Comparison of ENCODE assay signal across 8 cellular contexts in genomic region chr6:33633462-33634158, GRCh38. TPM values are rescaled to one million over a fixed set of nuclear protein-coding genes. Genes with fewer than 3 reads are reported as not detected.
DNase-seq lines count a peak whose midpoint lies in the region; ATAC-seq lines count a peak whose summit lies in the region.

No MANE protein-coding gene starts in this region.

- peak overlapping the region; percentile 71 for H2AFZ ChIP-seq in ACC112 (ENCODE audit: low read length, unreplicated experiment)

- peaks cover 50% of the 10 kb centered on the region for H3K79me2 ChIP-seq in ACC112 (ENCODE audit: control insufficient read depth, insufficient read depth, low read length, unreplicated experiment)

- H3K36me3 ChIP-seq in ACC112 (ENCODE audit: insufficient read depth, low read length) = no peaks in the 10 kb centered on the region

- no peaks in the 10 kb centered on the region for H3K9me3 ChIP-seq in right cardiac atrium (ENCODE audit: control insufficient read depth, low read length)

- WGBS in right cardiac atrium = 1% methylated on average over 81 of the region's 86 CpGs

- intact Hi-C loops in right cardiac atrium (cut with DNase I) = loop anchor here in 3 of 4 donors (5.0 to 10.0 kb wide), 2 partner anchors 46 to 49 kb away; partner anchors contain the start of gene BAK1 (in 2 of the 3)

- peaks cover 21% of the 10 kb centered on the region for H3K4me1 ChIP-seq in ACC112 (ENCODE audit: control insufficient read depth, insufficient read depth, low read length, unreplicated experiment)
- no peaks in the 10 kb centered on the region for H3K4me1 ChIP-seq in right cardiac atrium (ENCODE audit: control insufficient read depth, insufficient read depth, low read length)

- H3K4me3 ChIP-seq in ACC112 (ENCODE audit: low read depth, low read length) (peak overlapping the region; percentile 83), right cardiac atrium (ENCODE audit: low read length) (peak overlapping the region; percentile 27)

- ATAC-seq in GM18861 (IDR thresholded peaks at IDR 0.05; ENCODE audit: unreplicated experiment) (peak; percentile 44), HG03565 (IDR thresholded peaks at IDR 0.05; ENCODE audit: unreplicated experiment) (peak; percentile 54), right cardiac atrium (peak; percentile 82 to 85), GM21447 (IDR thresholded peaks at IDR 0.05; ENCODE audit: unreplicated experiment) (no peak)

- no peak overlapping the region for H3K27ac ChIP-seq in ACC112 (ENCODE audit: low read depth, low read length)
- H3K27ac ChIP-seq in right cardiac atrium (ENCODE audit: low read length) = peak overlapping the region; percentile 9

- H3K27me3 ChIP-seq in ACC112 (ENCODE audit: insufficient read depth, low read length) (no peaks in the 10 kb centered on the region), right cardiac atrium (ENCODE audit: control insufficient read depth, insufficient read depth) (no peaks in the 10 kb centered on the region)

- peak; percentile 63 for DNase-seq in SW480 (ENCODE audit: low spot score)
- peak; percentile 53 for DNase-seq in amniotic epithelial cell (ENCODE audit: low read depth)
- DNase-seq in right cardiac atrium = peak; percentile 82 to 93 (median 93)
- peak; percentile 39 for DNase-seq in putamen (ENCODE audit: low spot score)

RNA-seq across cellular contexts. Expression of gene ITPR3, which starts 12.5 kb away (rescaled TPM):
- total RNA-seq in right cardiac atrium = 1 to 10 TPM; 4.7 to 9.1 (median 6.5) TPM
- 5.7 TPM for polyA plus RNA-seq in right cardiac atrium

RNA-seq across cellular contexts. Expression of gene BAK1, which starts 53.5 kb away (rescaled TPM):
- total RNA-seq in right cardiac atrium = 10 to 100 TPM; 14.6 to 17.8 (median 16.7) TPM
- polyA plus RNA-seq in right cardiac atrium = 17.1 TPM

Comparison
In these comparisons a context has a peak if more than half of its experiments do, and no peak if none do; other contexts are left out.
1. DNase-seq: peak in every context shown above with its lines; median percentile 93 in right cardiac atrium; 63 in SW480; 53 in amniotic epithelial cell; 39 in putamen.